Comparison of ENCODE assay signal across 25 cellular contexts in the genomic region with DNA sequence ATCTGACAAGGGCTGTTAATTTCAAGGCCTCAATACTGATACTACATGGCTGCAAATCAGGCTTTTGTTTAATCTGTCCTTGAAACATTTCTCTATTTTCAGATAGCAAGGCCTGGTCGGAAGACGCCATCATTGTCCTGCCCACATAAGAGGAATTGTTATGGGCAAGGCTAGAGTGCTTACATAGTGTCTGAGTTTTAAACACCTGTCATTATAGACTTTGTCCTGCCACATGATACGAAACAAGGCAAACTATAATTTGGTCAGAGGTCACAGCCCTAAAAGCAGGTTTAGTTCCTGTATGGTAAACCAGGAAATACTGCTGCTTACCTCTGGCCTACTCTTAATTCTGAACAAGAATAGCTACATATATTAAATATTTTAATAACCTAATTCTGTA.
A peak's percentile ranks its signal among the peaks of the same experiment; 100 is the strongest.
DNase-seq lines count a peak whose midpoint lies in the region; ATAC-seq, FAIRE-seq and TF ChIP-seq lines count a peak whose summit lies in the region.
"Had no signal": no experiment of that assay in that cellular context is flagged by ENCODE, and none has a peak within 500 bp of the region (broad histone marks: within the 10 kb centered on the region; RNA-seq: fewer than 3 reads in every experiment).

No MANE protein-coding gene starts in this region.

- ATAC-seq in pancreas, result peak; percentile 68 to 91 (median 80)
- ATAC-seq in HG03045 (IDR thresholded peaks at IDR 0.05; ENCODE audit: unreplicated experiment), result no peak
- ATAC-seq in activated naive CD4-positive, alpha-beta T cell treated with anti-CD3 and anti-CD28 coated beads, Interleukin-2, amount 50 U/mL, for 72 hours, result no peak

- H3K36me3 ChIP-seq in keratinocyte (ENCODE audit: control insufficient read depth in 2 of 2, extremely low read depth in 1 of 2, insufficient read depth in 2 of 2, low read length in 2 of 2) (peaks cover 0 to 2% of the 10 kb centered on the region in 2 experiments), pancreas (no peaks in the 10 kb centered on the region)
- H3K36me3 ChIP-seq: right atrium auricular region, upper lobe of left lung, WERI-Rb-1 had no signal

- TF ChIP-seq CTCF in keratinocyte (optimal IDR thresholded peaks at IDR 0.05 in 1 of 3, IDR thresholded peaks at IDR 0.05 in 1 of 3, conservative IDR thresholded peaks at IDR 0.05 in 1 of 3; ENCODE audit: extremely low read depth in 1 of 3, insufficient read depth in 2 of 3, low read length in 3 of 3) (no peak), pancreas (IDR thresholded peaks at IDR 0.05) (no peak), osteocyte (IDR thresholded peaks at IDR 0.05) (no peak)

- no peaks in the 10 kb centered on the region for H3K27me3 Mint-ChIP-seq in osteocyte (ENCODE audit: unreplicated experiment)
- H3K27me3 Mint-ChIP-seq: activated naive CD8-positive, alpha-beta T cell; central memory CD8-positive, alpha-beta T cell had no signal

- H3K4me3 ChIP-seq in keratinocyte (ENCODE audit: control insufficient read depth in 2 of 3, extremely low read depth in 1 of 3, insufficient read depth in 2 of 3, low read depth in 1 of 3, low read length in 3 of 3) (no peak overlapping the region), pancreas (no peak overlapping the region)
- H3K4me3 ChIP-seq: BLaER1 treated with 17β-estradiol and CSF1 and Interleukin-3, amounts not matched to agents 10 nM and 100 nM; right atrium auricular region; upper lobe of left lung had no signal

- H3K36me3 Mint-ChIP-seq in activated naive CD4-positive, alpha-beta T cell treated with anti-CD3 and anti-CD28 coated beads, Interleukin-2, amount 50 U/mL, for 72 hours, result no peaks in the 10 kb centered on the region
- H3K36me3 Mint-ChIP-seq in osteocyte (ENCODE audit: unreplicated experiment), result no peaks in the 10 kb centered on the region
- H3K36me3 Mint-ChIP-seq: activated naive CD8-positive, alpha-beta T cell had no signal

- no peak overlapping the region for H3K4me3 Mint-ChIP-seq in osteocyte (ENCODE audit: unreplicated experiment)
- H3K4me3 Mint-ChIP-seq: central memory CD8-positive, alpha-beta T cell; H9 had no signal

- intact Hi-C loops in pancreas (cut with DNase I), result no loop called here

- H4K20me1 ChIP-seq in keratinocyte (ENCODE audit: control insufficient read depth, extremely low read depth, insufficient read depth, low read length), result no peaks in the 10 kb centered on the region

- H3K4me1 Mint-ChIP-seq in osteocyte (ENCODE audit: unreplicated experiment), result peaks cover 2% of the 10 kb centered on the region

- no peak overlapping the region for H3K4me2 ChIP-seq in keratinocyte (ENCODE audit: control insufficient read depth, extremely low read depth, insufficient read depth, low read depth, low read length)
- H3K4me2 ChIP-seq: BLaER1 treated with 17β-estradiol and CSF1 and Interleukin-3, amounts not matched to agents 10 nM and 100 nM; KMS-11 had no signal

- no peaks in the 10 kb centered on the region for H3K9me1 ChIP-seq in keratinocyte (ENCODE audit: control insufficient read depth, extremely low read depth, insufficient read depth, low read length)

- H2AFZ ChIP-seq in keratinocyte (ENCODE audit: control insufficient read depth, low read length), result no peak overlapping the region

- 45 to 50% methylated on average over 3 of the region's 3 CpGs for WGBS in pancreas, 2 donors

- dilution Hi-C loops in keratinocyte (cut with MboI; ENCODE audit: extremely low pct_ligation_motif_present, low sequenced_read_pairs), result no loop called here

- H3K27ac Mint-ChIP-seq in activated naive CD4-positive, alpha-beta T cell treated with anti-CD3 and anti-CD28 coated beads, Interleukin-2, amount 50 U/mL, for 72 hours, result no peak overlapping the region
- no peak overlapping the region for H3K27ac Mint-ChIP-seq in osteocyte (ENCODE audit: unreplicated experiment)
- H3K27ac Mint-ChIP-seq: activated naive CD8-positive, alpha-beta T cell; H9 had no signal

- H3K9me3 Mint-ChIP-seq in activated naive CD4-positive, alpha-beta T cell treated with anti-CD3 and anti-CD28 coated beads, Interleukin-2, amount 50 U/mL, for 72 hours, result no peaks in the 10 kb centered on the region
- no peaks in the 10 kb centered on the region for H3K9me3 Mint-ChIP-seq in osteocyte (ENCODE audit: unreplicated experiment)
- H3K9me3 Mint-ChIP-seq: central memory CD8-positive, alpha-beta T cell; H9 had no signal

- peak; percentile 20 for FAIRE-seq in keratinocyte (lab: Jason Lieb, UNC)
- peak; percentile 83 for FAIRE-seq in pancreas (lab: Jason Lieb, UNC)
- no peak for FAIRE-seq in HTR-8/SVneo (lab: Jason Lieb, UNC)
- FAIRE-seq: astrocyte, D721Med had no signal

- H3K27me3 ChIP-seq in keratinocyte (ENCODE audit: control insufficient read depth, extremely low read depth, insufficient read depth, low read length) (no peaks in the 10 kb centered on the region), pancreas (no peaks in the 10 kb centered on the region)
- H3K27me3 ChIP-seq: BLaER1 treated with 17β-estradiol and CSF1 and Interleukin-3, amounts not matched to agents 10 nM and 100 nM; right atrium auricular region; upper lobe of left lung had no signal

- H3K27ac ChIP-seq in keratinocyte (ENCODE audit: control insufficient read depth, insufficient read depth, low read length) (no peak overlapping the region), pancreas (peak overlapping the region in 2 of 4 donors; percentile 11 to 59)
- H3K27ac ChIP-seq: BLaER1 treated with 17β-estradiol and CSF1 and Interleukin-3, amounts not matched to agents 10 nM and 100 nM; KMS-11; right atrium auricular region; WERI-Rb-1 had no signal

- H3K9me3 ChIP-seq in keratinocyte (ENCODE audit: control insufficient read depth, low read depth, low read length) (no peaks in the 10 kb centered on the region), pancreas (no peaks in the 10 kb centered on the region)
- H3K9me3 ChIP-seq: BLaER1 treated with 17β-estradiol and CSF1 and Interleukin-3, amounts not matched to agents 10 nM and 100 nM; right atrium auricular region; upper lobe of left lung had no signal

- no peak overlapping the region for H3K9ac ChIP-seq in keratinocyte (ENCODE audit: control insufficient read depth, extremely low read depth, insufficient read depth, low read length)
- H3K9ac ChIP-seq: BLaER1 treated with 17β-estradiol and CSF1 and Interleukin-3, amounts not matched to agents 10 nM and 100 nM; KMS-11 had no signal

- H3K4me1 ChIP-seq in keratinocyte (ENCODE audit: control insufficient read depth, extremely low read depth, insufficient read depth, low read length) (no peaks in the 10 kb centered on the region), pancreas (peaks cover 5 to 24% (median 10%) of the 10 kb centered on the region in 3 donors)
- H3K4me1 ChIP-seq: upper lobe of left lung had no signal

- no peaks in the 10 kb centered on the region for H3K79me2 ChIP-seq in keratinocyte (ENCODE audit: control insufficient read depth, insufficient read depth, low read length)

- DNase-seq in DMS53 treated with DMSO at 0.1 percent for 48 hours (lab: John Stamatoyannopoulos, UW; ENCODE audit: unreplicated experiment), result peak; percentile 80
- peak; percentile 71 for DNase-seq in NCI-H748 (lab: John Stamatoyannopoulos, UW; ENCODE audit: unreplicated experiment)
- DNase-seq in keratinocyte (ENCODE audit: low read depth, low spot score), result no peak
- peak in 1 of 6 donors; percentile 10 for DNase-seq in pancreas
- no peak for DNase-seq in HTR-8/SVneo (ENCODE audit: insufficient read length, low spot score)
- DNase-seq in activated naive CD4-positive, alpha-beta T cell treated with anti-CD3 and anti-CD28 coated beads, Interleukin-2, amount 50 U/mL, for 72 hours (ENCODE audit: low spot score in 2 of 2), result no peak
- DNase-seq in osteocyte (ENCODE audit: extremely low spot score, unreplicated experiment), result no peak
- DNase-seq: activated CD4-positive, alpha-beta T cell treated with anti-CD3 and anti-CD28 coated beads, Interleukin-2, amount 50 U/mL, for 1 hour; foreskin melanocyte; H9; hypothalamus; mammary epithelial cell; NCI-H1930; NCI-H446; RPMI8226; upper lobe of left lung; WERI-Rb-1 had no signal

Comparison
In these comparisons a context has a peak if more than half of its experiments do, and no peak if none do; other contexts are left out.
1. DNase-seq: peak in DMS53 treated with DMSO at 0.1 percent for 48 hours (single experiment) and NCI-H748 (single experiment); none in keratinocyte (single experiment), HTR-8/SVneo (single experiment), activated naive CD4-positive, alpha-beta T cell treated with anti-CD3 and anti-CD28 coated beads, Interleukin-2, amount 50 U/mL, for 72 hours (0 of 2) and osteocyte (single experiment).
2. ATAC-seq: peak in pancreas (4 of 4); none in HG03045 (single experiment) and activated naive CD4-positive, alpha-beta T cell treated with anti-CD3 and anti-CD28 coated beads, Interleukin-2, amount 50 U/mL, for 72 hours (0 of 2).